Comparison of ENCODE assay signal across 8 cellular contexts in the genomic region with DNA sequence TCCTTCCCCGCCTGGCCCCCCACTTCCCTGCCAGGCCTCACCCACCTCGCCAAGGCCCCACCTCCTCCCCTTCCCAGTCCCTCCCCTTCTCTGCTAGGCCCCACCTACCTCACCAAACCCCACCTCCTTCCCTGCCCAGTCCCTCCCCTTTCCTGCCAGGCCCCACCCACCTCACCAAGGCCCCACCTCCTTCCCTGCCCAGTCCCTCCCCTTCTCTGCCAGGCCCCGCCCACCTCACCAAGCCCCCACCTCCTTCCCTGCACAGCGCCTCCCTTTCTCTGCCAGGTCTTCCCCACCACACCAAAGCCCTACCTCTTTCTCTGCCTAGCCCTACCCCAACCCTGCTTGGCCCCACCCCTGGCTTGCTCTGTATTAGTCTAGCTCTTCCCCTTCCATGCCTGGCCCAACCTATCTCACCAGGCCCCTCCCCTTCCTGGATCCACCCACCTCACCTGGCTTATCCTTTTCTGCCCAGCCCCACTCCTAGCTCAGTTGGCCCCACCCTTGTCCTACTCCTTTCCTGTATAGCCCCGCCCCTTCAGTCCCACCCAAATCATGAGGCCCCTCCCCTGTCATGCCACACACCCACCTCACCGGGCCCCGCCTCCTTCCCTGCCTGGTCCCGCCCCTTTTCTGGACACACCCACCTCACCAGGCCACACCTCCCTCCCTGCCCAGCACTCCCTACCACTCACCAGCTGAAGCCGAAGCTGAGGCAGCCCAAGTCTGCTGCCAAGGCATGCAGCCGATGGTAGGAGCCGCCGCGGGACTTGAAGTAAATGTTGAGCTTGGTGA. TPM values are rescaled to one million over a fixed set of nuclear protein-coding genes. Genes with fewer than 3 reads are reported as not detected.
DNase-seq lines count a peak whose midpoint lies in the region; ATAC-seq and TF ChIP-seq lines count a peak whose summit lies in the region.

No MANE protein-coding gene starts in this region.

- DNase-seq in DMS 273 (lab: John Stamatoyannopoulos, UW; ENCODE audit: unreplicated experiment) (peak; percentile 43), DMS 273 treated with DMSO at 0.1 percent for 48 hours (lab: John Stamatoyannopoulos, UW) (no peak), WTC11 (ENCODE audit: low spot score) (peak; percentile 85), lung microvascular endothelial cell (ENCODE audit: low read depth in 2 of 2) (peak; percentile 31 to 32), NCI-H1930 (lab: John Stamatoyannopoulos, UW) (no peak), vagina (ENCODE audit: extremely low spot score in 2 of 2) (no peak)

- intact Hi-C loops in vagina (cut with DNase I) = no loop called here

- H3K4me1 ChIP-seq in HUES6 (ENCODE audit: control insufficient read depth, insufficient read depth, low read length) (peaks cover 3% of the 10 kb centered on the region; the same call in 1 of the 2 replicates), vagina (no peaks in the 10 kb centered on the region)

- no peaks in the 10 kb centered on the region for H3K27me3 ChIP-seq in HUES6 (ENCODE audit: control insufficient read depth, insufficient read depth, low read length)
- no peaks in the 10 kb centered on the region for H3K27me3 ChIP-seq in vagina

- ATAC-seq in WTC11 (peak; percentile 81), GM21515 (IDR thresholded peaks at IDR 0.05; ENCODE audit: unreplicated experiment) (no peak)

- H3K27me3 Mint-ChIP-seq in WTC11 (ENCODE audit: low read depth) = no peaks in the 10 kb centered on the region

- H3K4me3 ChIP-seq in HUES6 (ENCODE audit: low read depth, low read length) (no peak overlapping the region), vagina (no peak overlapping the region)

- H3K27ac ChIP-seq in HUES6 (ENCODE audit: low read depth, low read length) = no peak overlapping the region
- no peak overlapping the region for H3K27ac ChIP-seq in vagina

- peaks cover 47% of the 10 kb centered on the region for H3K36me3 ChIP-seq in HUES6 (ENCODE audit: control insufficient read depth, insufficient read depth, low read length)
- H3K36me3 ChIP-seq in vagina = no peaks in the 10 kb centered on the region

- peaks cover 37% of the 10 kb centered on the region for H3K36me3 Mint-ChIP-seq in WTC11

- TF ChIP-seq CTCF in WTC11 (IDR thresholded peaks at IDR 0.05) = no peak
- TF ChIP-seq CTCF in vagina (IDR thresholded peaks at IDR 0.05) = no peak

- H3K9me3 ChIP-seq in HUES6 (ENCODE audit: control insufficient read depth, insufficient read depth, low read depth, low read length) (peaks cover 6% of the 10 kb centered on the region; the same call in 1 of the 2 replicates), vagina (no peaks in the 10 kb centered on the region)

- peaks cover 5% of the 10 kb centered on the region for H3K9me3 Mint-ChIP-seq in WTC11

- no peaks in the 10 kb centered on the region for H3K4me1 Mint-ChIP-seq in WTC11

- POLR2A ChIA-PET in WTC11 (lab: Charles Lee) = interaction anchor here (1.2 kb wide), 1 partner anchor 39 kb away, joined by 4 read pairs; a partner anchor contains a TSS

- TF ChIP-seq POLR2A in vagina (IDR thresholded peaks at IDR 0.05) = no peak

- peak overlapping the region; percentile 12 for H3K9ac ChIP-seq in HUES6 (ENCODE audit: low read length)

- no peak overlapping the region for H3K27ac Mint-ChIP-seq in WTC11

- CTCF ChIA-PET in WTC11 (lab: Charles Lee) = interaction anchor here (0.5 to 1.9 kb wide), 6 partner anchors 13 to 108 kb away, joined by 3 to 12 read pairs (median 6); no protein-coding TSS in a partner anchor

- no peak overlapping the region for H3K4me3 Mint-ChIP-seq in WTC11

TF ChIP-seq in WTC11, 78 proteins besides CTCF, POLR2A, EP300 and RAD21:
- TF ChIP-seq, protein P1, sequence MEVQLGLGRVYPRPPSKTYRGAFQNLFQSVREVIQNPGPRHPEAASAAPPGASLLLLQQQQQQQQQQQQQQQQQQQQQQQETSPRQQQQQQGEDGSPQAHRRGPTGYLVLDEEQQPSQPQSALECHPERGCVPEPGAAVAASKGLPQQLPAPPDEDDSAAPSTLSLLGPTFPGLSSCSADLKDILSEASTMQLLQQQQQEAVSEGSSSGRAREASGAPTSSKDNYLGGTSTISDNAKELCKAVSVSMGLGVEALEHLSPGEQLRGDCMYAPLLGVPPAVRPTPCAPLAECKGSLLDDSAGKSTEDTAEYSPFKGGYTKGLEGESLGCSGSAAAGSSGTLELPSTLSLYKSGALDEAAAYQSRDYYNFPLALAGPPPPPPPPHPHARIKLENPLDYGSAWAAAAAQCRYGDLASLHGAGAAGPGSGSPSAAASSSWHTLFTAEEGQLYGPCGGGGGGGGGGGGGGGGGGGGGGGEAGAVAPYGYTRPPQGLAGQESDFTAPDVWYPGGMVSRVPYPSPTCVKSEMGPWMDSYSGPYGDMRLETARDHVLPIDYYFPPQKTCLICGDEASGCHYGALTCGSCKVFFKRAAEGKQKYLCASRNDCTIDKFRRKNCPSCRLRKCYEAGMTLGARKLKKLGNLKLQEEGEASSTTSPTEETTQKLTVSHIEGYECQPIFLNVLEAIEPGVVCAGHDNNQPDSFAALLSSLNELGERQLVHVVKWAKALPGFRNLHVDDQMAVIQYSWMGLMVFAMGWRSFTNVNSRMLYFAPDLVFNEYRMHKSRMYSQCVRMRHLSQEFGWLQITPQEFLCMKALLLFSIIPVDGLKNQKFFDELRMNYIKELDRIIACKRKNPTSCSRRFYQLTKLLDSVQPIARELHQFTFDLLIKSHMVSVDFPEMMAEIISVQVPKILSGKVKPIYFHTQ (CRISPR knock-in tag; IDR thresholded peaks at IDR 0.05) = no peak
- TF ChIP-seq MXD4 (CRISPR knock-in tag; IDR thresholded peaks at IDR 0.05; ENCODE audit: borderline replicate concordance) (no peak), HMGA2 (CRISPR knock-in tag; IDR thresholded peaks at IDR 0.05) (no peak)
- TF ChIP-seq, protein P2, sequence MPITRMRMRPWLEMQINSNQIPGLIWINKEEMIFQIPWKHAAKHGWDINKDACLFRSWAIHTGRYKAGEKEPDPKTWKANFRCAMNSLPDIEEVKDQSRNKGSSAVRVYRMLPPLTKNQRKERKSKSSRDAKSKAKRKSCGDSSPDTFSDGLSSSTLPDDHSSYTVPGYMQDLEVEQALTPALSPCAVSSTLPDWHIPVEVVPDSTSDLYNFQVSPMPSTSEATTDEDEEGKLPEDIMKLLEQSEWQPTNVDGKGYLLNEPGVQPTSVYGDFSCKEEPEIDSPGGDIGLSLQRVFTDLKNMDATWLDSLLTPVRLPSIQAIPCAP (CRISPR knock-in tag; IDR thresholded peaks at IDR 0.05) = no peak

RNA-seq across cellular contexts. Expression of a gene that starts 16.2 kb away (rescaled TPM):
- total RNA-seq in WTC11 (2021) (14.7 to 24.5 TPM (median 22.6 TPM) in 3 replicates), lung microvascular endothelial cell (2.4 and 5.6 TPM in 2 replicates), vagina (0.49 TPM)

RNA-seq across cellular contexts. Expression of a gene that starts 39.4 kb away (rescaled TPM):
- 224 to 240 TPM (median 228 TPM) in 3 replicates for total RNA-seq in WTC11 (2021)
- total RNA-seq in lung microvascular endothelial cell = 145 and 149 TPM in 2 replicates
- total RNA-seq in vagina = 212 TPM

RNA-seq across cellular contexts. Expression of a gene that starts 39.7 kb away (rescaled TPM):
- total RNA-seq in WTC11 (2021) (30.1 to 47.9 TPM (median 36.4 TPM) in 3 replicates), lung microvascular endothelial cell (38.6 and 40.3 TPM in 2 replicates), vagina (36.3 TPM)

RNA-seq across cellular contexts. Expression of a gene that starts 48.0 kb away (rescaled TPM):
- total RNA-seq in WTC11 (2021) (77.3 to 82.5 TPM (median 81.9 TPM) in 3 replicates), lung microvascular endothelial cell (42.9 and 51.6 TPM in 2 replicates), vagina (77.8 TPM)

Comparison
In these comparisons a context has a peak if more than half of its experiments do, and no peak if none do; other contexts are left out.
1. DNase-seq: peak in DMS 273 (single experiment), WTC11 (single experiment) and lung microvascular endothelial cell (2 of 2); none in DMS 273 treated with DMSO at 0.1 percent for 48 hours (single experiment), NCI-H1930 (0 of 2) and vagina (0 of 2).